In genomic region chr15:90902656-90902995, GRCh38 we compare ENCODE assay signal across 8 cellular contexts. TPM values are rescaled to one million over a fixed set of nuclear protein-coding genes. Genes with fewer than 3 reads are reported as not detected.
DNase-seq lines count a peak whose midpoint lies in the region; ATAC-seq and TF ChIP-seq lines count a peak whose summit lies in the region.

No MANE protein-coding gene starts in this region.

- DNase-seq in stimulated activated naive CD8-positive, alpha-beta T cell treated with anti-CD3 and anti-CD28 coated beads, Interleukin-15, amount 100 ng/mL, for 72 hours: no peak
- DNase-seq in NCI-H146 treated with DMSO at 0.1 percent for 48 hours (lab: John Stamatoyannopoulos, UW; ENCODE audit: unreplicated experiment) (no peak), NCI-H2029 (lab: John Stamatoyannopoulos, UW) (no peak), NCI-H2196 treated with DMSO at 0.1 percent for 48 hours (lab: John Stamatoyannopoulos, UW; ENCODE audit: unreplicated experiment) (no peak)

- no peaks in the 10 kb centered on the region for H3K27me3 ChIP-seq in liver (ENCODE audit: control insufficient read depth in 4 of 4, insufficient read depth in 4 of 4, low read length in 3 of 4)

- no peaks in the 10 kb centered on the region for H3K9me3 Mint-ChIP-seq in stimulated activated naive CD8-positive, alpha-beta T cell treated with anti-CD3 and anti-CD28 coated beads, Interleukin-15, Interleukin-2, amounts not matched to agents 100 ng/mL and 50 ng/mL, for 24 hours
- H3K9me3 Mint-ChIP-seq in stimulated activated naive CD8-positive, alpha-beta T cell treated with anti-CD3 and anti-CD28 coated beads, Interleukin-15, amount 100 ng/mL, for 72 hours: no peaks in the 10 kb centered on the region

- peaks cover 30% of the 10 kb centered on the region for H3K36me3 Mint-ChIP-seq in stimulated activated naive CD8-positive, alpha-beta T cell treated with anti-CD3 and anti-CD28 coated beads, Interleukin-15, Interleukin-2, amounts not matched to agents 100 ng/mL and 50 ng/mL, for 24 hours (ENCODE audit: low read depth)

- peak overlapping the region in 1 of 2 donors; percentile 92 for H3K9ac ChIP-seq in liver (ENCODE audit: low read depth in 1 of 2, low read length in 2 of 2)

- H3K27me3 Mint-ChIP-seq in stimulated activated naive CD8-positive, alpha-beta T cell treated with anti-CD3 and anti-CD28 coated beads, Interleukin-15, Interleukin-2, amounts not matched to agents 100 ng/mL and 50 ng/mL, for 24 hours: no peaks in the 10 kb centered on the region
- H3K27me3 Mint-ChIP-seq in stimulated activated naive CD8-positive, alpha-beta T cell treated with anti-CD3 and anti-CD28 coated beads, Interleukin-15, amount 100 ng/mL, for 72 hours: no peaks in the 10 kb centered on the region

- peaks cover 23% of the 10 kb centered on the region for H3K4me1 Mint-ChIP-seq in stimulated activated naive CD8-positive, alpha-beta T cell treated with anti-CD3 and anti-CD28 coated beads, Interleukin-15, Interleukin-2, amounts not matched to agents 100 ng/mL and 50 ng/mL, for 24 hours (ENCODE audit: low read depth)
- peaks cover 35% of the 10 kb centered on the region for H3K4me1 Mint-ChIP-seq in stimulated activated naive CD8-positive, alpha-beta T cell treated with anti-CD3 and anti-CD28 coated beads, Interleukin-15, amount 100 ng/mL, for 72 hours

- 0 to 1% (median 1%) methylated on average over 35 to 60 of the region's 60 CpGs for WGBS in adipose tissue, 3 donors
- WGBS in liver: under 1% methylated on average over 60 of the region's 60 CpGs

- TF ChIP-seq RAD21 in liver (IDR thresholded peaks at IDR 0.05): no peak

- no peaks in the 10 kb centered on the region for H3K9me3 ChIP-seq in liver (ENCODE audit: control insufficient read depth in 4 of 4, low read length in 3 of 4)

- peaks cover 20 to 29% (median 27%) of the 10 kb centered on the region in 4 donors for H3K36me3 ChIP-seq in liver (ENCODE audit: control insufficient read depth in 4 of 4, insufficient read depth in 3 of 4, low read depth in 1 of 4, low read length in 3 of 4)

- no peak for TF ChIP-seq CTCF in liver (IDR thresholded peaks at IDR 0.05; ENCODE audit: low read depth, low read length, missing input control)

- peak overlapping the region; percentile 88 for H3K4me3 Mint-ChIP-seq in stimulated activated naive CD8-positive, alpha-beta T cell treated with anti-CD3 and anti-CD28 coated beads, Interleukin-15, Interleukin-2, amounts not matched to agents 100 ng/mL and 50 ng/mL, for 24 hours
- peak overlapping the region in 1 of 2 donors; percentile 82 for H3K4me3 Mint-ChIP-seq in stimulated activated naive CD8-positive, alpha-beta T cell treated with anti-CD3 and anti-CD28 coated beads, Interleukin-15, amount 100 ng/mL, for 72 hours

- H3K27ac ChIP-seq in adipose tissue (ENCODE audit: low read depth, low read length) (peak overlapping the region; percentile 93), liver (ENCODE audit: low read depth in 1 of 2, low read length in 2 of 2) (peak overlapping the region; percentile 77 to 88)

- H3K4me3 ChIP-seq in liver (ENCODE audit: low read depth in 1 of 3, low read length in 3 of 3): peak overlapping the region; percentile 68 to 87 (median 78)

- ATAC-seq in stimulated activated naive CD8-positive, alpha-beta T cell treated with anti-CD3 and anti-CD28 coated beads, Interleukin-15, amount 100 ng/mL, for 72 hours: no peak
- ATAC-seq in HG03175 (IDR thresholded peaks at IDR 0.05; ENCODE audit: unreplicated experiment): no peak

- H3K4me1 ChIP-seq in liver (ENCODE audit: control insufficient read depth in 4 of 4, insufficient read depth in 4 of 4, low read length in 3 of 4): peaks cover 0 to 18% (median 9%) of the 10 kb centered on the region in 4 donors

- no peak overlapping the region for H3K27ac Mint-ChIP-seq in stimulated activated naive CD8-positive, alpha-beta T cell treated with anti-CD3 and anti-CD28 coated beads, Interleukin-15, Interleukin-2, amounts not matched to agents 100 ng/mL and 50 ng/mL, for 24 hours
- H3K27ac Mint-ChIP-seq in stimulated activated naive CD8-positive, alpha-beta T cell treated with anti-CD3 and anti-CD28 coated beads, Interleukin-15, amount 100 ng/mL, for 72 hours: no peak overlapping the region

TF ChIP-seq in liver, 16 proteins besides CTCF, POLR2A, EP300 and RAD21:
- TF ChIP-seq, protein P1, sequence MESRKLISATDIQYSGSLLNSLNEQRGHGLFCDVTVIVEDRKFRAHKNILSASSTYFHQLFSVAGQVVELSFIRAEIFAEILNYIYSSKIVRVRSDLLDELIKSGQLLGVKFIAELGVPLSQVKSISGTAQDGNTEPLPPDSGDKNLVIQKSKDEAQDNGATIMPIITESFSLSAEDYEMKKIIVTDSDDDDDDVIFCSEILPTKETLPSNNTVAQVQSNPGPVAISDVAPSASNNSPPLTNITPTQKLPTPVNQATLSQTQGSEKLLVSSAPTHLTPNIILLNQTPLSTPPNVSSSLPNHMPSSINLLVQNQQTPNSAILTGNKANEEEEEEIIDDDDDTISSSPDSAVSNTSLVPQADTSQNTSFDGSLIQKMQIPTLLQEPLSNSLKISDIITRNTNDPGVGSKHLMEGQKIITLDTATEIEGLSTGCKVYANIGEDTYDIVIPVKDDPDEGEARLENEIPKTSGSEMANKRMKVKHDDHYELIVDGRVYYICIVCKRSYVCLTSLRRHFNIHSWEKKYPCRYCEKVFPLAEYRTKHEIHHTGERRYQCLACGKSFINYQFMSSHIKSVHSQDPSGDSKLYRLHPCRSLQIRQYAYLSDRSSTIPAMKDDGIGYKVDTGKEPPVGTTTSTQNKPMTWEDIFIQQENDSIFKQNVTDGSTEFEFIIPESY (IDR thresholded peaks at IDR 0.05): no peak
- TF ChIP-seq FOXA1 (IDR thresholded peaks at IDR 0.05): no peak
- no peak for TF ChIP-seq GABPA (IDR thresholded peaks at IDR 0.05 in 1 of 2, conservative IDR thresholded peaks at IDR 0.05 in 1 of 2)
- no peak for TF ChIP-seq MAX (IDR thresholded peaks at IDR 0.05)
- TF ChIP-seq JUND (IDR thresholded peaks at IDR 0.05): no peak
TF ChIP-seq in liver: peak in this region for 0.

RNA-seq across cellular contexts. Expression of gene MAN2A2, which starts 0.5 kb away (rescaled TPM):
- polyA plus RNA-seq in adipose tissue (10 to 100 TPM; 49.5 to 68.3 (median 50.2) TPM), liver (10 to 100 TPM; 17.3 to 27.8 TPM)
- total RNA-seq in liver: 100 to 1,000 TPM in 1 of 2 donors, 10 to 100 TPM in 1; 73.9 to 111 TPM

RNA-seq across cellular contexts. Expression of gene FES, which starts 18.3 kb away (rescaled TPM):
- polyA plus RNA-seq in adipose tissue: 10 to 100 TPM; 10.4 to 49.3 (median 42.4) TPM
- total RNA-seq in liver: 10 to 100 TPM; 42.8 to 43.1 TPM
- polyA plus RNA-seq in liver: 10 to 100 TPM; 12.1 to 14.7 TPM

RNA-seq across cellular contexts. Expression of gene HDDC3, which starts 29.7 kb away (rescaled TPM):
- polyA plus RNA-seq in adipose tissue (10 to 100 TPM; 13.2 to 22.2 (median 20.5) TPM), liver (10 to 100 TPM; 12.9 to 15.4 TPM)
- 10 to 100 TPM; 12.5 to 15.3 TPM for total RNA-seq in liver

RNA-seq across cellular contexts. Expression of gene UNC45A, which starts 32.5 kb away (rescaled TPM):
- polyA plus RNA-seq in adipose tissue (10 to 100 TPM; 35.3 to 50.6 (median 41.7) TPM), liver (10 to 100 TPM; 13.9 to 19.5 TPM)
- total RNA-seq in liver: 10 to 100 TPM; 30.4 to 31.2 TPM

RNA-seq across cellular contexts. Expression of gene FURIN, which starts 34.2 kb away (rescaled TPM):
- polyA plus RNA-seq in adipose tissue (10 to 100 TPM; 57.0 to 93.0 (median 87.1) TPM), liver (100 to 1,000 TPM; 102 to 258 TPM)
- total RNA-seq in liver: 100 to 1,000 TPM; 124 to 204 TPM
